29 cellular contexts compared by ENCODE assay signal in the genomic region with DNA sequence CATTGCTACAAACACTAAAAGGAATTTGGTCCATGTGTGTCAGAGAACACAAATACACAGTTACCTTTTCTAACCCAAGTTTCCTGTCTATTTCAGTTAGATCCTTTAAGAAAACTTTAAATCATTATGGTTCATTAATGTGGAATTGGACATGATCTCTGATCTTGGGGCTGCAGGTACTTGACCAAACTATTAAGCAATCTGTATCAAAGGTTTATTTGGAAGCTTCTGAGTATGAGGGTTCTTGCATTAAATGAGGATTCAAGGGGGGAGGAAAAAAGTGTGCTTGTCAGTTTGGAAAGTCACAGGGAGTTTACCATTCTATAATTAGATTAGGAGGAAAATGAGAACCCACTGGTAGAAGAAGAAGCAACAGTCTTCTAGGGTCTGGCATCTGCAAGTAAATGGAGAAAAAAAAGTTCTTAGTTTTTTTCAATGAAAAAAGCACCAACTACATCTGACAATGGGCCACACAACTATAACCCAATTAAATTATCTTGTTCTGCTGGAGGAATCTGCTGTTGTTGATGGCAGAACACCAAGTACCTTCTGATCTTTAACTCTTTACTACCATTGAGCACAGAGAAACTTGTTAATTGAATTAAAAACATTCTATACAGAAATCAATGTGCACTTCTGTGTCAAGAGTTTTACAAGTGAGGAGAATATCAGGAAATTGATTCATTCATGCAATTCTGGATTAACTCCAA. TPM values are rescaled to one million over a fixed set of nuclear protein-coding genes. Genes with fewer than 3 reads are reported as not detected.
"Had no signal": no experiment of that assay in that cellular context is flagged by ENCODE, and none has a peak within 500 bp of the region (broad histone marks: within the 10 kb centered on the region; RNA-seq: fewer than 3 reads in every experiment).

No MANE protein-coding gene starts in this region.

- H3K4me3 ChIP-seq: coronary artery, esophagus squamous epithelium, lung, ovary, psoas muscle, thoracic aorta, tibial nerve, upper lobe of right lung, uterus had no signal

- ATAC-seq: left colon; left ventricle myocardium superior; natural killer cell; stimulated activated naive B cell treated with anti-CD40 and anti-IgM and Interleukin-4, amounts not matched to agents 10 μg/mL and 1 μg/mL and 100 μg/mL, for 72 hours; upper lobe of right lung had no signal

- H3K4me1 ChIP-seq: esophagus squamous epithelium, upper lobe of right lung, uterus had no signal

- DNase-seq: dermis blood vessel endothelial cell; effector memory CD4-positive, alpha-beta T cell; erythroblast; esophagus squamous epithelium; foreskin melanocyte; hypothalamus; immature natural killer cell; islet precursor cell; kidney glomerular epithelial cell; left colon; left ventricle myocardium superior; natural killer cell; occipital lobe; ovary; posterior cingulate gyrus; psoas muscle; right cardiac atrium; small intestine; stimulated activated CD4-positive, alpha-beta T cell treated with anti-CD3 and anti-CD28 coated beads, Interleukin-15, amount 100 ng/mL, for 24 hours; stimulated activated CD4-positive, alpha-beta T cell treated with anti-CD3 and anti-CD28 coated beads, Interleukin-2, amount 100 ng/mL, for 48 hours; stimulated activated naive B cell treated with anti-CD40 and anti-IgM and Interleukin-4, amounts not matched to agents 10 μg/mL and 1 μg/mL and 100 μg/mL, for 72 hours; upper lobe of right lung; uterus had no signal

- FAIRE-seq: small intestine had no signal

- H3K9me3 ChIP-seq: esophagus squamous epithelium, ovary, psoas muscle, thoracic aorta, tibial nerve, upper lobe of right lung, uterus had no signal

- H3K27me3 ChIP-seq: ovary, tibial nerve, upper lobe of right lung, uterus had no signal

- H3K36me3 ChIP-seq: esophagus squamous epithelium, ovary, thoracic aorta, tibial nerve, upper lobe of right lung, uterus had no signal

- H3K27ac ChIP-seq: coronary artery, esophagus squamous epithelium, ovary, psoas muscle, thoracic aorta, tibial nerve, upper lobe of right lung, uterus had no signal

RNA-seq across cellular contexts. Expression of gene GTSF1, which starts 17.5 kb away (rescaled TPM):
- total RNA-seq: left ventricle myocardium superior, thoracic aorta, uterus had no signal
- polyA plus RNA-seq: neural cell, psoas muscle, right cardiac atrium had no signal

RNA-seq across cellular contexts. Expression of gene ITGA5, which starts 36.8 kb away (rescaled TPM):
- polyA plus RNA-seq: neural cell had no signal

RNA-seq across cellular contexts. Expression of gene NCKAP1L, which starts 41.6 kb away (rescaled TPM):
- total RNA-seq: dermis blood vessel endothelial cell, renal cortical epithelial cell had no signal
